ENCODE assay signal across 17 cellular contexts in genomic region chr16:79698341-79698753, GRCh38.
DNase-seq lines count a peak whose midpoint lies in the region; ATAC-seq and TF ChIP-seq lines count a peak whose summit lies in the region.
"Had no signal": no experiment of that assay in that cellular context is flagged by ENCODE, and none has a peak within 500 bp of the region (broad histone marks: within the 10 kb centered on the region; RNA-seq: fewer than 3 reads in every experiment).

No MANE protein-coding gene starts in this region.

- no peaks in the 10 kb centered on the region for H3K79me2 ChIP-seq in smooth muscle cell (ENCODE audit: low read depth)

- TF ChIP-seq CTCF in fibroblast of mammary gland (conservative IDR thresholded peaks at IDR 0.05; ENCODE audit: control insufficient read depth, insufficient read depth, low read depth, low read length) (no peak), smooth muscle cell (IDR thresholded peaks at IDR 0.05; ENCODE audit: borderline replicate concordance, insufficient read depth, poor library complexity, severe bottlenecking) (no peak)

- no peak for ATAC-seq in GM21381 (IDR thresholded peaks at IDR 0.05; ENCODE audit: unreplicated experiment)
- no peak for ATAC-seq in HG03432 (IDR thresholded peaks at IDR 0.05; ENCODE audit: unreplicated experiment)
- no peak for ATAC-seq in HG02870 (IDR thresholded peaks at IDR 0.05; ENCODE audit: unreplicated experiment)
- ATAC-seq: activated CD4-positive, alpha-beta T cell treated with anti-CD3 and anti-CD28 coated beads for 36 hours had no signal

- WGBS in smooth muscle cell (ENCODE audit: low lambda C conversion rate): 45% methylated on average over 5 of the region's 5 CpGs

- H3K9ac ChIP-seq in smooth muscle cell (ENCODE audit: low read depth): no peak overlapping the region

- no peaks in the 10 kb centered on the region for H3K9me3 ChIP-seq in smooth muscle cell (replicated peaks; ENCODE audit: low read depth)

- no peaks in the 10 kb centered on the region for H4K20me1 ChIP-seq in smooth muscle cell (ENCODE audit: low read depth)

- H3K27ac ChIP-seq in smooth muscle cell (ENCODE audit: low read depth): peak overlapping the region; percentile 14
- H3K27ac ChIP-seq: C4-2B, cardiac muscle cell had no signal

- no peaks in the 10 kb centered on the region for H3F3A ChIP-seq in smooth muscle cell (ENCODE audit: low read depth)

- H3K4me2 ChIP-seq in smooth muscle cell: peak overlapping the region; percentile 64

- H3K4me1 ChIP-seq in smooth muscle cell (ENCODE audit: low read depth): no peaks in the 10 kb centered on the region

- H3K27me3 ChIP-seq in smooth muscle cell (ENCODE audit: low read depth): no peaks in the 10 kb centered on the region
- H3K27me3 ChIP-seq: cardiac muscle cell had no signal

- H3K4me3 ChIP-seq in fibroblast of mammary gland (ENCODE audit: control insufficient read depth, low read depth, low read length) (no peak overlapping the region), smooth muscle cell (no peak overlapping the region)
- H3K4me3 ChIP-seq: cardiac muscle cell had no signal

- H3K36me3 ChIP-seq in smooth muscle cell (ENCODE audit: low read depth): no peaks in the 10 kb centered on the region
- H3K36me3 ChIP-seq: cardiac muscle cell had no signal

- H2AFZ ChIP-seq in smooth muscle cell (ENCODE audit: low read depth): no peak overlapping the region

- DNase-seq in LHCN-M2 (ENCODE audit: low read depth) (peak; percentile 69), fibroblast of mammary gland (ENCODE audit: low read depth) (peak; percentile 61), left kidney (ENCODE audit: low read depth, low spot score) (peak; percentile 61), smooth muscle cell (lab: John Stamatoyannopoulos, UW; ENCODE audit: unreplicated experiment) (no peak), AML-193 (lab: John Stamatoyannopoulos, UW) (no peak)
- DNase-seq: activated CD4-positive, alpha-beta T cell treated with anti-CD3 and anti-CD28 coated beads for 36 hours; activated CD8-positive, alpha-beta memory T cell treated with anti-CD3 and anti-CD28 coated beads, Interleukin-2, amount 50 U/mL, for 4 hours; DMS153; effector CD4-positive, alpha-beta T cell; NCI-H526 treated with DMSO at 0.1 percent for 48 hours; stimulated activated CD4-positive, alpha-beta T cell treated with anti-CD3 and anti-CD28 coated beads, Interleukin-4, amount 100 ng/mL, for 24 hours; stimulated activated CD8-positive, alpha-beta memory T cell treated with anti-CD3 and anti-CD28 coated beads, Interleukin-4, amount 100 ng/mL, for 48 hours had no signal

Comparison
In these comparisons a context has a peak if more than half of its experiments do, and no peak if none do; other contexts are left out.
1. DNase-seq: peak in LHCN-M2 (single experiment), fibroblast of mammary gland (single experiment) and left kidney (single experiment); none in smooth muscle cell (single experiment) and AML-193 (0 of 2).